Comparison of ENCODE assay signal across 8 cellular contexts in genomic region chr13:30865131-30866009, GRCh38. TPM values are rescaled to one million over a fixed set of nuclear protein-coding genes. Genes with fewer than 3 reads are reported as not detected.
DNase-seq lines count a peak whose midpoint lies in the region; ATAC-seq, FAIRE-seq and TF ChIP-seq lines count a peak whose summit lies in the region.

No MANE protein-coding gene starts in this region.

- no peaks in the 10 kb centered on the region for H3K79me2 ChIP-seq in endothelial cell of umbilical vein (ENCODE audit: control insufficient read depth, insufficient read depth, low read length)

- no peaks in the 10 kb centered on the region for H4K20me1 ChIP-seq in endothelial cell of umbilical vein (replicated peaks; ENCODE audit: control insufficient read depth, extremely low read depth, insufficient read depth, low read length)

- intact Hi-C loops in endothelial cell of umbilical vein (cut with micrococcal nuclease), result loop anchor here (1.0 to 10.0 kb wide), 13 partner anchors 33 to 733 kb away; partner anchors contain the start of genes KATNAL1, MEDAG, TEX26 and USPL1

- peak; percentile 74 for DNase-seq in AG08395 (ENCODE audit: low spot score)
- peak; percentile 83 for DNase-seq in NCI-H82 treated with DMSO at 0.1 percent for 48 hours (lab: John Stamatoyannopoulos, UW; ENCODE audit: unreplicated experiment)
- peak; percentile 67 for DNase-seq in activated CD8-positive, alpha-beta T cell treated with anti-CD3 and anti-CD28 coated beads, Interleukin-2, amount 10 ng/mL, durations not matched to agents 7 days and 5 days
- DNase-seq in endothelial cell of umbilical vein (ENCODE audit: low read depth, low spot score), result peak; percentile 92
- peak; percentile 8 for DNase-seq in stimulated activated CD8-positive, alpha-beta memory T cell treated with anti-CD3 and anti-CD28 coated beads, Interleukin-12 subunit alpha, Interleukin-12 subunit beta, amount 100 ng/mL, for 4 hours (ENCODE audit: low read depth)

- H3K9me3 Mint-ChIP-seq in activated CD8-positive, alpha-beta T cell treated with anti-CD3 and anti-CD28 coated beads, Interleukin-2, amount 10 ng/mL, durations not matched to agents 7 days and 5 days (ENCODE audit: insufficient read depth), result no peaks in the 10 kb centered on the region

- BruUV-seq in endothelial cell of umbilical vein (replicated peaks; lab: Mats Ljungman, UMichigan), result TSS peak; percentile 75

- H3K4me3 Mint-ChIP-seq in activated CD8-positive, alpha-beta T cell treated with anti-CD3 and anti-CD28 coated beads, Interleukin-2, amount 10 ng/mL, durations not matched to agents 7 days and 5 days, result no peak overlapping the region

- no peak overlapping the region for H3K27ac Mint-ChIP-seq in activated CD8-positive, alpha-beta T cell treated with anti-CD3 and anti-CD28 coated beads, Interleukin-2, amount 10 ng/mL, durations not matched to agents 7 days and 5 days

- no peaks in the 10 kb centered on the region for H3K27me3 ChIP-seq in endothelial cell of umbilical vein (ENCODE audit: control insufficient read depth in 2 of 2, insufficient read depth in 2 of 2, low read length in 2 of 2)

- no peaks in the 10 kb centered on the region for H3K9me1 ChIP-seq in endothelial cell of umbilical vein (replicated peaks; ENCODE audit: control insufficient read depth, extremely low read depth, insufficient read depth, low read length)

- peak; percentile 98 for FAIRE-seq in endothelial cell of umbilical vein (lab: Jason Lieb, UNC)

- peaks cover 29% of the 10 kb centered on the region for H3K4me1 ChIP-seq in endothelial cell of umbilical vein (ENCODE audit: control insufficient read depth, extremely low read depth, insufficient read depth, low read length)
- H3K4me1 ChIP-seq in mesodermal cell (ENCODE audit: control insufficient read depth, insufficient read depth, low read length, poor library complexity, severe bottlenecking), result peaks cover 65% of the 10 kb centered on the region

- H3K4me1 Mint-ChIP-seq in activated CD8-positive, alpha-beta T cell treated with anti-CD3 and anti-CD28 coated beads, Interleukin-2, amount 10 ng/mL, durations not matched to agents 7 days and 5 days (ENCODE audit: low read depth), result no peaks in the 10 kb centered on the region

- dilution Hi-C loops in endothelial cell of umbilical vein (cut with MboI; ENCODE audit: extremely low pct_ligation_motif_present, low sequenced_read_pairs), result loop anchor here (10.0 kb wide), 1 partner anchor 61 kb away; no protein-coding TSS in a partner anchor

- TF ChIP-seq CTCF in endothelial cell of umbilical vein (IDR thresholded peaks at IDR 0.05; ENCODE audit: extremely low read depth in 1 of 2, insufficient read depth in 1 of 2, low read depth in 1 of 2, low read length in 2 of 2), result peak; percentile 91 to 96

- no peaks in the 10 kb centered on the region for H3K36me3 Mint-ChIP-seq in activated CD8-positive, alpha-beta T cell treated with anti-CD3 and anti-CD28 coated beads, Interleukin-2, amount 10 ng/mL, durations not matched to agents 7 days and 5 days (ENCODE audit: low read depth)

- H3K9ac ChIP-seq in endothelial cell of umbilical vein (replicated peaks; ENCODE audit: extremely low read depth, insufficient read depth, low read length), result peak overlapping the region; percentile 88

- no peak for TF ChIP-seq POLR2A in endothelial cell of umbilical vein (IDR thresholded peaks at IDR 0.05; ENCODE audit: low read depth, low read length)

- peak overlapping the region; percentile 80 for H2AFZ ChIP-seq in endothelial cell of umbilical vein (ENCODE audit: low read depth, low read length)

- H3K36me3 ChIP-seq in endothelial cell of umbilical vein (ENCODE audit: control insufficient read depth in 2 of 2, extremely low read depth in 1 of 2, insufficient read depth in 2 of 2, low read length in 2 of 2), result no peaks in the 10 kb centered on the region
- no peaks in the 10 kb centered on the region for H3K36me3 ChIP-seq in mesodermal cell (ENCODE audit: control insufficient read depth, insufficient read depth, low read length)

- ATAC-seq in GM18873 (IDR thresholded peaks at IDR 0.05; ENCODE audit: low FRiP score, unreplicated experiment), result peak; percentile 76
- peak; percentile 84 for ATAC-seq in HG03520 (IDR thresholded peaks at IDR 0.05; ENCODE audit: unreplicated experiment)
- ATAC-seq in activated CD8-positive, alpha-beta T cell treated with anti-CD3 and anti-CD28 coated beads, Interleukin-2, amount 10 ng/mL, durations not matched to agents 7 days and 5 days, result peak; percentile 86

- WGBS in mesodermal cell (ENCODE audit: insufficient coverage in 2 of 2), 2 experiments, result 28 to 31% methylated on average over 14 to 16 of the region's 17 CpGs

- CTCF ChIA-PET in activated CD8-positive, alpha-beta T cell treated with anti-CD3 and anti-CD28 coated beads, Interleukin-2, amount 10 ng/mL, durations not matched to agents 7 days and 5 days (lab: Charles Lee), result interaction anchor here (0.5 to 5.7 kb wide), 20 partner anchors 9 to 194 kb away, joined by 3 to 40 read pairs (median 4); no protein-coding TSS in a partner anchor
- CTCF ChIA-PET in endothelial cell of umbilical vein (lab: Charles Lee), result interaction anchor here (0.7 to 4.3 kb wide), 40 partner anchors 8 to 733 kb away, joined by 3 to 32 read pairs (median 5); partner anchors contain the start of genes MEDAG and USPL1

- peaks cover 22% of the 10 kb centered on the region for H3K27me3 Mint-ChIP-seq in activated CD8-positive, alpha-beta T cell treated with anti-CD3 and anti-CD28 coated beads, Interleukin-2, amount 10 ng/mL, durations not matched to agents 7 days and 5 days (ENCODE audit: low read depth)

- peak overlapping the region; percentile 64 for H3K4me2 ChIP-seq in endothelial cell of umbilical vein (ENCODE audit: insufficient read depth, low read length)

- H3K4me3 ChIP-seq in endothelial cell of umbilical vein (replicated peaks in 1 of 3; ENCODE audit: insufficient read depth in 1 of 3, low read depth in 1 of 3, low read length in 3 of 3) (no peak overlapping the region), mesodermal cell (ENCODE audit: extremely low read depth, insufficient read depth, low read length, poor library complexity, severe bottlenecking) (no peak overlapping the region)

- H3K9me3 ChIP-seq in endothelial cell of umbilical vein (replicated peaks; ENCODE audit: control insufficient read depth, insufficient read depth, low read length) (no peaks in the 10 kb centered on the region), mesodermal cell (ENCODE audit: control insufficient read depth, low read length) (no peaks in the 10 kb centered on the region)

- POLR2A ChIA-PET in activated CD8-positive, alpha-beta T cell treated with anti-CD3 and anti-CD28 coated beads, Interleukin-2, amount 10 ng/mL, durations not matched to agents 7 days and 5 days (lab: Charles Lee), result no interaction called here
- POLR2A ChIA-PET in endothelial cell of umbilical vein (lab: Charles Lee), result interaction anchor here (0.7 kb wide), 1 partner anchor 32 kb away, joined by 3 read pairs; no protein-coding TSS in a partner anchor

- H3K27ac ChIP-seq in endothelial cell of umbilical vein (ENCODE audit: insufficient read depth, low read depth, low read length), result peak overlapping the region; percentile 95
- H3K27ac ChIP-seq in mesodermal cell (ENCODE audit: low read depth, low read length, severe bottlenecking), result peak overlapping the region; percentile 99

TF ChIP-seq in endothelial cell of umbilical vein, 7 proteins besides CTCF, POLR2A, EP300 and RAD21:
- peak; percentile 89 for TF ChIP-seq MYC (IDR thresholded peaks at IDR 0.05; ENCODE audit: low read depth, low read length)
- TF ChIP-seq JUN (IDR thresholded peaks at IDR 0.05; ENCODE audit: borderline replicate concordance, insufficient read depth, insufficient read length, low read depth), result no peak
- no peak for TF ChIP-seq EZH2 (IDR thresholded peaks at IDR 0.05; ENCODE audit: borderline replicate concordance, low read depth, low read length, severe bottlenecking)
- no peak for TF ChIP-seq POLR2AphosphoS5 (IDR thresholded peaks at IDR 0.05; ENCODE audit: insufficient read depth, low read depth, low read length)
- TF ChIP-seq MAX (IDR thresholded peaks at IDR 0.05; ENCODE audit: insufficient read depth, insufficient read length), result no peak
- no peak for TF ChIP-seq GATA2 (IDR thresholded peaks at IDR 0.05; ENCODE audit: insufficient read depth, insufficient read length, low read depth, low read length)
- peak; percentile 54 for TF ChIP-seq FOS (IDR thresholded peaks at IDR 0.05; ENCODE audit: borderline replicate concordance, insufficient read depth, low read length)
TF ChIP-seq in endothelial cell of umbilical vein: peak in this region for 2.

RNA-seq across cellular contexts. Expression of gene MEDAG, which starts 40.7 kb away (rescaled TPM):
- total RNA-seq in activated CD8-positive, alpha-beta T cell treated with anti-CD3 and anti-CD28 coated beads, Interleukin-2, amount 10 ng/mL, durations not matched to agents 7 days and 5 days, result not detected
- total RNA-seq in endothelial cell of umbilical vein, result 27.2 and 30.2 TPM in 2 replicates
- polyA plus RNA-seq in endothelial cell of umbilical vein, result 23.8 and 27.2 TPM in 2 replicates
- 30.8 and 32.6 TPM in 2 replicates for polyA plus RNA-seq in endothelial cell of umbilical vein (2011; cell fraction: cytosol; rRNA removed)
- polyA plus RNA-seq in endothelial cell of umbilical vein (2011; cell fraction: nucleus; rRNA removed), result 31.0 and 31.2 TPM in 2 replicates
- polyA plus RNA-seq in endothelial cell of umbilical vein (2012), result 54.9 and 80.5 TPM in 2 replicates
- polyA minus RNA-seq in endothelial cell of umbilical vein, result 20.8 and 21.5 TPM in 2 replicates
- polyA minus RNA-seq in endothelial cell of umbilical vein (2011; cell fraction: cytosol; rRNA and poly(A)+ RNA removed), result not detected
- 14.2 and 14.3 TPM in 2 replicates for polyA minus RNA-seq in endothelial cell of umbilical vein (2011; cell fraction: nucleus; rRNA and poly(A)+ RNA removed)
- polyA plus RNA-seq in mesodermal cell (2013, experiment 1 of 2), result 1.7 TPM
- 1.3 TPM for polyA plus RNA-seq in mesodermal cell (2013, experiment 2 of 2)

Comparison
In these comparisons a context has a peak if more than half of its experiments do, and no peak if none do; other contexts are left out.
1. DNase-seq: peak in every context shown above with its lines; median percentile 92 in endothelial cell of umbilical vein; 83 in NCI-H82 treated with DMSO at 0.1 percent for 48 hours; 74 in AG08395; 67 in activated CD8-positive, alpha-beta T cell treated with anti-CD3 and anti-CD28 coated beads, Interleukin-2, amount 10 ng/mL, durations not matched to agents 7 days and 5 days; 8 in stimulated activated CD8-positive, alpha-beta memory T cell treated with anti-CD3 and anti-CD28 coated beads, Interleukin-12 subunit alpha, Interleukin-12 subunit beta, amount 100 ng/mL, for 4 hours.
2. RNA of gene MEDAG, which starts 40.7 kb away (total RNA-seq): 27.2 to 30.2 TPM in endothelial cell of umbilical vein; not detected in activated CD8-positive, alpha-beta T cell treated with anti-CD3 and anti-CD28 coated beads, Interleukin-2, amount 10 ng/mL, durations not matched to agents 7 days and 5 days; every median in the first group is over 10 times any median in the second.
3. Peak in every context shown above with its lines, with median percentiles within 50 percentile points of each other: ATAC-seq.